In genomic region chr12:47264951-47265350, GRCh38 we compare ENCODE assay signal across 29 cellular contexts.
"Had no signal": no experiment of that assay in that cellular context is flagged by ENCODE, and none has a peak within 500 bp of the region (broad histone marks: within the 10 kb centered on the region; RNA-seq: fewer than 3 reads in every experiment).

No MANE protein-coding gene starts in this region.

- H3K27me3 Mint-ChIP-seq: activated CD4-positive, alpha-beta memory T cell treated with anti-CD3 and anti-CD28 coated beads for 36 hours; activated CD4-positive, alpha-beta T cell treated with anti-CD3 and anti-CD28 coated beads, Interleukin-2, amount 10 ng/mL, durations not matched to agents 7 days and 5 days; activated naive CD4-positive, alpha-beta T cell treated with anti-CD3 and anti-CD28 coated beads, Interleukin-2, amount 10 ng/mL, durations not matched to agents 7 days and 5 days had no signal

- DNase-seq: activated CD4-positive, alpha-beta memory T cell treated with anti-CD3 and anti-CD28 coated beads for 36 hours; activated CD4-positive, alpha-beta T cell treated with anti-CD3 and anti-CD28 coated beads, Interleukin-2, amount 10 ng/mL, durations not matched to agents 7 days and 5 days; activated CD4-positive, CD25-positive, alpha-beta regulatory T cell; activated CD8-positive, alpha-beta memory T cell treated with anti-CD3 and anti-CD28 coated beads for 24 hours; activated effector memory CD4-positive, alpha-beta T cell treated with anti-CD3 and anti-CD28 coated beads, Interleukin-2, amount 50 U/mL, for 16 hours; activated naive CD4-positive, alpha-beta T cell treated with anti-CD3 and anti-CD28 coated beads, Interleukin-2, amount 10 ng/mL, durations not matched to agents 7 days and 5 days; activated T-cell treated with anti-CD3 and anti-CD28 coated beads, Interleukin-2, amount 50 U/mL, for 4 hours; amniotic stem cell; body of pancreas; central memory CD4-positive, alpha-beta T cell; KG1; NCI-H1105; NCI-H1436; NCI-H1694 treated with DMSO at 0.1 percent for 48 hours; NCI-H2029 treated with DMSO at 0.1 percent for 48 hours; NCI-H345; NCI-H510A; NCI-H526 treated with DMSO at 0.1 percent for 48 hours; NK-92 treated with Interleukin-12 subunit alpha and Interleukin-12 subunit beta, amount 100 ng/mL, for 24 hours; OCI-M1; Right ventricle myocardium superior; RPMI8226; SJCRH30; SK-N-SH; T-helper 1 cell had no signal

- H3K27ac Mint-ChIP-seq: activated CD4-positive, alpha-beta memory T cell treated with anti-CD3 and anti-CD28 coated beads for 36 hours; activated CD4-positive, alpha-beta T cell treated with anti-CD3 and anti-CD28 coated beads, Interleukin-2, amount 10 ng/mL, durations not matched to agents 7 days and 5 days had no signal

- FAIRE-seq: bronchial epithelial cell had no signal

- H3K4me1 ChIP-seq: ascending aorta, SJCRH30 had no signal

- H3K4me2 ChIP-seq: SK-N-SH had no signal

- H3K36me3 Mint-ChIP-seq: activated CD4-positive, alpha-beta memory T cell treated with anti-CD3 and anti-CD28 coated beads for 36 hours had no signal

- H3K9ac ChIP-seq: SK-N-SH had no signal

- H3K36me3 ChIP-seq: ascending aorta, SJCRH30 had no signal

- H3K4me3 ChIP-seq: ascending aorta, body of pancreas, SJCRH30 had no signal

- H3K4me3 Mint-ChIP-seq: activated CD4-positive, alpha-beta memory T cell treated with anti-CD3 and anti-CD28 coated beads for 36 hours; activated CD4-positive, alpha-beta T cell treated with anti-CD3 and anti-CD28 coated beads, Interleukin-2, amount 10 ng/mL, durations not matched to agents 7 days and 5 days; activated naive CD4-positive, alpha-beta T cell treated with anti-CD3 and anti-CD28 coated beads, Interleukin-2, amount 10 ng/mL, durations not matched to agents 7 days and 5 days; activated T-cell treated with anti-CD3 and anti-CD28 coated beads, Interleukin-2, amount 50 U/mL, for 4 hours had no signal

- H3K27me3 ChIP-seq: ascending aorta, body of pancreas, SJCRH30 had no signal

- H3K9me3 ChIP-seq: ascending aorta, body of pancreas, SJCRH30, SK-N-SH had no signal

- H3K27ac ChIP-seq: ascending aorta, body of pancreas, SJCRH30, VCaP had no signal

- ATAC-seq: activated T-cell treated with anti-CD3 and anti-CD28 coated beads, Interleukin-2, amount 50 U/mL, for 4 hours; body of pancreas; Panc1 had no signal
